8 cellular contexts compared by ENCODE assay signal in the genomic region with DNA sequence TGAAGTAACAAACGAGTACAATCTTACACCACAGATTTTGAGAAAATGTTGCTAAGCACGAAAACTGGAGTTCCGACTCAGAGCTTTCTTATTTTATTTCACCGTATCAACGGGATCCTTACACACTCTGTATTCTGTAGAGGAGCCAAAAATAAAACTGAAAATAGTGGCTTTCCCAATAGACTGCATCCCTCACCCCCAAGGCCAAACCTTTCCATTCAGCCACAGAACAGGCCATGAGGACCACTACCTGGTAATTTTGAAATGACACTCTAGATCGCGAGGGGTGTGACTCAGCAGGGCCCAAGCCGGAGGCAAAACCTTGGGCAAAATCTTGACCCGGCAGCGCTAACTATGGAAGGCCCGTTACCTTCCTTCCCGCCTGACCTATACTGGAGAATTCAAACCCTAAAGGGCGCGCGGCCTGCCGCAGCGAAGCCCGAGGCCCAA. TPM values are rescaled to one million over a fixed set of nuclear protein-coding genes. Genes with fewer than 3 reads are reported as not detected.
DNase-seq lines count a peak whose midpoint lies in the region; ATAC-seq and TF ChIP-seq lines count a peak whose summit lies in the region.

No MANE protein-coding gene starts in this region.

- H3K36me3 Mint-ChIP-seq in activated T-helper 17 cell treated with anti-CD3 and anti-CD28 coated beads, Interleukin-2, amount 50 U/mL, for 72 hours (ENCODE audit: low read depth): peaks cover 61% of the 10 kb centered on the region

- DNase-seq in AG04449 (ENCODE audit: low read depth, low spot score): no peak
- no peak for DNase-seq in HAP-1 (ENCODE audit: low spot score in 2 of 2)
- no peak for DNase-seq in iPS DF 6.9 (ENCODE audit: low read depth, low spot score)
- no peak for DNase-seq in stimulated activated naive CD8-positive, alpha-beta T cell treated with anti-CD3 and anti-CD28 coated beads, Interleukin-15, Interleukin-2, amounts not matched to agents 100 U/mL and 50 U/mL, for 24 hours
- no peak for DNase-seq in stimulated activated naive CD4-positive, alpha-beta T cell (lab: John Stamatoyannopoulos, UW)
- no peak for DNase-seq in central memory CD4-positive, alpha-beta T cell
- no peak for DNase-seq in NCI-H1694 (lab: John Stamatoyannopoulos, UW)

- no CpG with 5 or more reads among the region's 18 CpGs for WGBS in iPS DF 6.9 (ENCODE audit: insufficient coverage, insufficient read length)

- H3K4me1 ChIP-seq in HAP-1 (peaks cover 10% of the 10 kb centered on the region), iPS DF 6.9 (ENCODE audit: control insufficient read depth, insufficient read depth, low read length) (no peaks in the 10 kb centered on the region)

- no peaks in the 10 kb centered on the region for H3K9me3 ChIP-seq in HAP-1
- H3K9me3 ChIP-seq in iPS DF 6.9 (ENCODE audit: control insufficient read depth, insufficient read depth, low read length): no peaks in the 10 kb centered on the region

- peak; percentile 33 for ATAC-seq in activated T-helper 17 cell treated with anti-CD3 and anti-CD28 coated beads, Interleukin-2, amount 50 U/mL, for 72 hours (replicated peaks)
- ATAC-seq in stimulated activated naive CD8-positive, alpha-beta T cell treated with anti-CD3 and anti-CD28 coated beads, Interleukin-15, Interleukin-2, amounts not matched to agents 100 U/mL and 50 U/mL, for 24 hours: peak; percentile 4

- H3K4me3 Mint-ChIP-seq in activated T-helper 17 cell treated with anti-CD3 and anti-CD28 coated beads, Interleukin-2, amount 50 U/mL, for 72 hours: peak overlapping the region; percentile 99

- peak overlapping the region; percentile 96 for H3K4me3 ChIP-seq in AG04449 (ENCODE audit: low read depth, low read length)
- peak overlapping the region; percentile 94 for H3K4me3 ChIP-seq in HAP-1
- H3K4me3 ChIP-seq in iPS DF 6.9 (ENCODE audit: low read length): peak overlapping the region; percentile 80

- no peak for TF ChIP-seq CTCF in AG04449 (IDR thresholded peaks at IDR 0.05; ENCODE audit: insufficient read depth, low read length, missing control alignments)

- H3K27ac ChIP-seq in iPS DF 6.9 (ENCODE audit: low read length): no peak overlapping the region

- H3K27me3 Mint-ChIP-seq in activated T-helper 17 cell treated with anti-CD3 and anti-CD28 coated beads, Interleukin-2, amount 50 U/mL, for 72 hours: no peaks in the 10 kb centered on the region

- H3K36me3 ChIP-seq in HAP-1 (replicated peaks) (peaks cover 49% of the 10 kb centered on the region), iPS DF 6.9 (ENCODE audit: control insufficient read depth, insufficient read depth, low read length) (peaks cover 21% of the 10 kb centered on the region)

- H3K9me3 Mint-ChIP-seq in activated T-helper 17 cell treated with anti-CD3 and anti-CD28 coated beads, Interleukin-2, amount 50 U/mL, for 72 hours: peaks cover 4% of the 10 kb centered on the region

- in situ Hi-C loops in HAP-1 (cut with MboI; ENCODE audit: low sequenced_read_pairs): loop anchor here (10.0 kb wide), 1 partner anchor 700 kb away; no protein-coding TSS in a partner anchor

- H3K27me3 ChIP-seq in HAP-1 (ENCODE audit: low read depth) (no peaks in the 10 kb centered on the region), iPS DF 6.9 (ENCODE audit: control insufficient read depth, insufficient read depth, low read length) (no peaks in the 10 kb centered on the region)

- POLR2A ChIA-PET in AG04449 (lab: Yijun Ruan, JAX): interaction anchor here (1.0 to 1.7 kb wide), 2 partner anchors 110 to 718 kb away, joined by 3 to 6 read pairs; partner anchors contain the start of gene MATR3

- H3K4me1 Mint-ChIP-seq in activated T-helper 17 cell treated with anti-CD3 and anti-CD28 coated beads, Interleukin-2, amount 50 U/mL, for 72 hours: peaks cover 16% of the 10 kb centered on the region

- CTCF ChIA-PET in AG04449 (lab: Yijun Ruan, JAX): interaction anchor here (1.0 to 1.8 kb wide), 3 partner anchors 10 to 27 kb away, joined by 3 to 4 read pairs (median 4); no protein-coding TSS in a partner anchor

- peak overlapping the region; percentile 100 for H3K27ac Mint-ChIP-seq in activated T-helper 17 cell treated with anti-CD3 and anti-CD28 coated beads, Interleukin-2, amount 50 U/mL, for 72 hours

RNA-seq across cellular contexts. Expression of gene HSPA9, which starts 0.4 kb away (rescaled TPM):
- 100 to 1,000 TPM; 220 to 398 TPM for total RNA-seq in activated T-helper 17 cell treated with anti-CD3 and anti-CD28 coated beads, Interleukin-2, amount 50 U/mL, for 72 hours

RNA-seq across cellular contexts. Expression of gene ETF1, which starts 31.7 kb away (rescaled TPM):
- total RNA-seq in activated T-helper 17 cell treated with anti-CD3 and anti-CD28 coated beads, Interleukin-2, amount 50 U/mL, for 72 hours: 100 to 1,000 TPM in 1 of 2 donors, 10 to 100 TPM in 1; 73.0 to 159 TPM
